Comparison of ENCODE assay signal across 8 cellular contexts in the genomic region with DNA sequence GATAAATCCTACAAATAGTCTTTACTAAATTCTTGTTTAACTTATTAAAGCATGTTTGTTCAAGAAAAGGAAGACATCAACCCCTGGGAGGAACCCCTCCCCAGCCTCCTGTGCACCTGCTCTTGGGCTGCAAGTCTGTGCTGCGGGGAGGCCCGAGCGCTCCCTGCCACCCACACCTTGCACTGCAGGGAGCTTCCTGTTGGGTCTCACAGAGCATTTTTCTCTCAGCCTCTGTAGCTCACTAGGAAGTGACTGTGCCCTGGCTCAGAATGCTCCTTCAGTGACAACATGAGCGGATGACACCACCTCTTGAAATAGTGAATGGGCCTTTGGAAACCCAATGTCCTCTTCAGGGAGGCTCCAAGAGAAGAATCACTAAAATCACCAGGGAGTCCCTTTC.
DNase-seq lines count a peak whose midpoint lies in the region; ATAC-seq lines count a peak whose summit lies in the region.
"Not testable (repeated sequence)": the region's sequence is repeated elsewhere in the genome, so short reads cannot be mapped to it uniquely, and the experiment has no call there.

No MANE protein-coding gene starts in this region.

- not testable (repeated sequence) for H3K27ac Mint-ChIP-seq in activated naive CD8-positive, alpha-beta T cell treated with anti-CD3 and anti-CD28 coated beads, Interleukin-2, amount 10 ng/mL, durations not matched to agents 7 days and 5 days; stimulated activated naive CD8-positive, alpha-beta T cell treated with anti-CD3 and anti-CD28 coated beads, Interleukin-15, amount 100 ng/mL, for 72 hours

- not testable (repeated sequence) for H3K4me3 Mint-ChIP-seq in activated naive CD8-positive, alpha-beta T cell treated with anti-CD3 and anti-CD28 coated beads, Interleukin-2, amount 10 ng/mL, durations not matched to agents 7 days and 5 days; stimulated activated naive CD8-positive, alpha-beta T cell treated with anti-CD3 and anti-CD28 coated beads, Interleukin-15, amount 100 ng/mL, for 72 hours

- H3K36me3 Mint-ChIP-seq in activated naive CD8-positive, alpha-beta T cell treated with anti-CD3 and anti-CD28 coated beads, Interleukin-2, amount 10 ng/mL, durations not matched to agents 7 days and 5 days, result not testable (repeated sequence)

- POLR2A ChIA-PET in activated naive CD8-positive, alpha-beta T cell treated with anti-CD3 and anti-CD28 coated beads, Interleukin-2, amount 10 ng/mL, durations not matched to agents 7 days and 5 days (lab: Charles Lee), result not testable (repeated sequence)

- not testable (repeated sequence) for H3K27me3 Mint-ChIP-seq in activated naive CD8-positive, alpha-beta T cell treated with anti-CD3 and anti-CD28 coated beads, Interleukin-2, amount 10 ng/mL, durations not matched to agents 7 days and 5 days; stimulated activated naive CD8-positive, alpha-beta T cell treated with anti-CD3 and anti-CD28 coated beads, Interleukin-15, amount 100 ng/mL, for 72 hours

- ATAC-seq in GM18508 (IDR thresholded peaks at IDR 0.05; ENCODE audit: insufficient read depth, unreplicated experiment) (peak; percentile 52), GM19328 (IDR thresholded peaks at IDR 0.05; ENCODE audit: unreplicated experiment) (peak; percentile 83), GM21526 (IDR thresholded peaks at IDR 0.05; ENCODE audit: low FRiP score, unreplicated experiment) (peak; percentile 81), HG02798 (IDR thresholded peaks at IDR 0.05; ENCODE audit: poor library complexity, unreplicated experiment) (peak; percentile 84), HG03097 (IDR thresholded peaks at IDR 0.05; ENCODE audit: low FRiP score, unreplicated experiment) (peak; percentile 71), HG03520 (IDR thresholded peaks at IDR 0.05; ENCODE audit: unreplicated experiment) (peak; percentile 74)
- ATAC-seq in activated naive CD8-positive, alpha-beta T cell treated with anti-CD3 and anti-CD28 coated beads, Interleukin-2, amount 10 ng/mL, durations not matched to agents 7 days and 5 days (ENCODE audit: low read depth), result peak; percentile 82
- ATAC-seq in stimulated activated naive CD8-positive, alpha-beta T cell treated with anti-CD3 and anti-CD28 coated beads, Interleukin-15, amount 100 ng/mL, for 72 hours, result peak; percentile 84

- H3K4me1 Mint-ChIP-seq in activated naive CD8-positive, alpha-beta T cell treated with anti-CD3 and anti-CD28 coated beads, Interleukin-2, amount 10 ng/mL, durations not matched to agents 7 days and 5 days; stimulated activated naive CD8-positive, alpha-beta T cell treated with anti-CD3 and anti-CD28 coated beads, Interleukin-15, amount 100 ng/mL, for 72 hours: not testable (repeated sequence)

- DNase-seq in activated naive CD8-positive, alpha-beta T cell treated with anti-CD3 and anti-CD28 coated beads, Interleukin-2, amount 10 ng/mL, durations not matched to agents 7 days and 5 days; stimulated activated naive CD8-positive, alpha-beta T cell treated with anti-CD3 and anti-CD28 coated beads, Interleukin-15, amount 100 ng/mL, for 72 hours: not testable (repeated sequence)

- H3K9me3 Mint-ChIP-seq in activated naive CD8-positive, alpha-beta T cell treated with anti-CD3 and anti-CD28 coated beads, Interleukin-2, amount 10 ng/mL, durations not matched to agents 7 days and 5 days; stimulated activated naive CD8-positive, alpha-beta T cell treated with anti-CD3 and anti-CD28 coated beads, Interleukin-15, amount 100 ng/mL, for 72 hours: not testable (repeated sequence)
